8 cellular contexts compared by ENCODE assay signal in the genomic region with DNA sequence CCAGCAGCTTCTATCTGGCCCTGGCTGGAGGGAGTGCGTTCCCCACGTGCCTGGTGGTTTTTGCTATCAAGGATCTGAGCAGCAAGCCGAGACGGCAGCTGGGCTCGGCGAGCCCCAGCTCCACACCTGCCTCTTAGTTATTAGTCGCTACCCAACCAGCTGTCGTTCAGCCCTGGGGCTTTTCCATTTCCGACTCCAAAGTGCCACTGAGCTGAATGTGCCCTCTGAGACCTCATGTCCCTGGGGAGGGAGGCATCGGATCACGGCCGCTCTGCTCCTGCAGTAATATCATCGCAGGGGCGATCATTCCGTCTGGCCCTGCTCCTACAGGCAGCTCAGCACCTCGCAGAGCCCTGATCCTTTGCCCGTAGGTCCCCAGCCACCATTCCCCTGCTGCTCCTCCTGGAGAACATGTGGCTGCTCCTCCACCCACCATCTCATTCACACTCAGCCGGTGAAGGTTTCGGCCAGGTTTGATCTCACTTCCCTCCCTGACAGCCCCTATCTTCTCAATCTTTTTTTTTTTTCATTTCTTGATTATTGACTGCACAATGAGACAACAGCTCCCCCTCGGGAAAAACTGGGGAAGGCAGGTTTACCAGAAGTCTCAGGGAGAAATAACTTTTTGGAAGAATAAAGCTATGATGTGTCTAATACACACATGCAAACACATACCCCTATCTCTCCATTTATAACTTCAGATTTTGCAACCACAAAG.
DNase-seq lines count a peak whose midpoint lies in the region; ATAC-seq, FAIRE-seq and TF ChIP-seq lines count a peak whose summit lies in the region.

No MANE protein-coding gene starts in this region.

- H2BK15ac ChIP-seq in mesendoderm (replicated peaks; ENCODE audit: low read depth): no peak overlapping the region

- H3K27me3 ChIP-seq in SK-N-SH (ENCODE audit: insufficient read depth) (no peaks in the 10 kb centered on the region), mesendoderm (ENCODE audit: insufficient read depth, low read length, poor library complexity) (no peaks in the 10 kb centered on the region), gastroesophageal sphincter (no peaks in the 10 kb centered on the region)

- H3K36me3 ChIP-seq in SK-N-SH (replicated peaks in 1 of 2; ENCODE audit: control insufficient read depth in 1 of 2, insufficient read depth in 2 of 2, low read length in 1 of 2) (peaks cover 10 to 31% of the 10 kb centered on the region in 2 experiments), kidney (ENCODE audit: control insufficient read depth in 1 of 2, insufficient read depth in 2 of 2, low read length in 2 of 2) (peaks cover 3 to 6% of the 10 kb centered on the region in 2 donors), mesendoderm (ENCODE audit: control insufficient read depth, insufficient read depth, low read length) (no peaks in the 10 kb centered on the region), gastroesophageal sphincter (peaks cover 0 to 36% of the 10 kb centered on the region in 2 donors)

- H3K4me1 ChIP-seq in SK-N-SH (ENCODE audit: control insufficient read depth in 1 of 2, insufficient read depth in 2 of 2, low read depth in 1 of 2, low read length in 1 of 2): peaks cover 8 to 38% of the 10 kb centered on the region in 2 experiments
- no peaks in the 10 kb centered on the region for H3K4me1 ChIP-seq in kidney (ENCODE audit: control insufficient read depth in 1 of 2, insufficient read depth in 1 of 2, low read depth in 1 of 2, low read length in 2 of 2)
- H3K4me1 ChIP-seq in mesendoderm (ENCODE audit: control insufficient read depth, low read depth, low read length): no peaks in the 10 kb centered on the region
- no peaks in the 10 kb centered on the region for H3K4me1 ChIP-seq in gastroesophageal sphincter

- H3K4ac ChIP-seq in mesendoderm (ENCODE audit: low read depth, low read length): no peak overlapping the region

- peaks cover 4% of the 10 kb centered on the region for H3F3A ChIP-seq in SK-N-SH (replicated peaks; ENCODE audit: insufficient read depth)

- intact Hi-C loops in kidney (cut with DNase I): no loop called here

- WGBS in SK-N-SH (ENCODE audit: low lambda C conversion rate): 75% methylated on average over 12 of the region's 20 CpGs
- WGBS in mesendoderm (ENCODE audit: extremely low coverage, insufficient coverage, low lambda C conversion rate): no CpG with 5 or more reads among the region's 20 CpGs
- WGBS in gastroesophageal sphincter (ENCODE audit: low coverage in 1 of 2), 2 donors: 60 to 78% methylated on average over 2 to 8 of the region's 20 CpGs

- H4K5ac ChIP-seq in mesendoderm (ENCODE audit: low read length): no peak overlapping the region

- no peak overlapping the region for H3K56ac ChIP-seq in mesendoderm (ENCODE audit: low read length)

- H3K18ac ChIP-seq in mesendoderm (ENCODE audit: low read length): no peak overlapping the region

- no peaks in the 10 kb centered on the region for H3K9me2 ChIP-seq in SK-N-SH

- H2BK5ac ChIP-seq in mesendoderm (ENCODE audit: low read length): no peak overlapping the region

- H3K9ac ChIP-seq in SK-N-SH: no peak overlapping the region
- no peak overlapping the region for H3K9ac ChIP-seq in kidney (ENCODE audit: low read length in 2 of 2)
- no peak overlapping the region for H3K9ac ChIP-seq in mesendoderm (ENCODE audit: low read length)

- H3K23ac ChIP-seq in mesendoderm (ENCODE audit: low read length): no peak overlapping the region

- peak overlapping the region in 1 of 2 experiments; percentile 78; a peak in 2 of 4 replicates for H3K27ac ChIP-seq in SK-N-SH (ENCODE audit: low read depth in 2 of 2, low read length in 1 of 2)
- H3K27ac ChIP-seq in kidney (ENCODE audit: low read depth in 2 of 2, low read length in 2 of 2): no peak overlapping the region
- no peak overlapping the region for H3K27ac ChIP-seq in mesendoderm (ENCODE audit: low read depth, low read length)
- H3K27ac ChIP-seq in gastroesophageal sphincter: no peak overlapping the region

- no peak overlapping the region for H2AFZ ChIP-seq in SK-N-SH (ENCODE audit: low read depth)

- no peak for ATAC-seq in GM18858 (IDR thresholded peaks at IDR 0.05; ENCODE audit: unreplicated experiment)
- no peak for ATAC-seq in gastroesophageal sphincter

- CTCF ChIA-PET in SK-N-SH (lab: Yijun Ruan, JAX): interaction anchor here (0.6 to 3.9 kb wide), 33 partner anchors 9 to 996 kb away, joined by 3 to 23 read pairs (median 4); no protein-coding TSS in a partner anchor

- TF ChIP-seq EP300 in SK-N-SH (IDR thresholded peaks at IDR 0.05; ENCODE audit: borderline replicate concordance in 1 of 2, low read depth in 1 of 2, low read length in 1 of 2) (peak in 1 of 2 experiments; percentile 24; a peak in 1 of 4 replicates), gastroesophageal sphincter (IDR thresholded peaks at IDR 0.05) (no peak)

- peak; percentile 43; the same call in 1 of the 2 replicates for TF ChIP-seq CTCF in LNCAP (IDR thresholded peaks at IDR 0.05)
- TF ChIP-seq CTCF in SK-N-SH (IDR thresholded peaks at IDR 0.05): peak; percentile 55
- TF ChIP-seq CTCF in kidney (IDR thresholded peaks at IDR 0.05; ENCODE audit: borderline replicate concordance, extremely low read depth, insufficient read depth): peak; percentile 31
- no peak for TF ChIP-seq CTCF in gastroesophageal sphincter (IDR thresholded peaks at IDR 0.05)

- no peak for FAIRE-seq in kidney (lab: Jason Lieb, UNC)

- DNase-seq in AG08395 (ENCODE audit: low spot score) (peak; percentile 34), SK-N-SH (peak; percentile 83), kidney (no peak), NOMO-1 (lab: John Stamatoyannopoulos, UW; ENCODE audit: unreplicated experiment in 2 of 2) (no peak), mesendoderm (no peak)

- H3K4me2 ChIP-seq in SK-N-SH (no peak overlapping the region), mesendoderm (ENCODE audit: low read length) (no peak overlapping the region)

- H2AK5ac ChIP-seq in mesendoderm (ENCODE audit: low read length): no peak overlapping the region

- H3K79me2 ChIP-seq in SK-N-SH (ENCODE audit: insufficient read depth) (peaks cover 64% of the 10 kb centered on the region), mesendoderm (ENCODE audit: control insufficient read depth, insufficient read depth, low read length) (no peaks in the 10 kb centered on the region)

- peak overlapping the region in 1 of 2 experiments; percentile 7; a peak in 1 of 4 replicates for H3K4me3 ChIP-seq in SK-N-SH (ENCODE audit: low read depth in 2 of 2, low read length in 1 of 2)
- H3K4me3 ChIP-seq in kidney (ENCODE audit: low read length in 2 of 2): peak overlapping the region; percentile 27 to 32
- no peak overlapping the region for H3K4me3 ChIP-seq in mesendoderm (ENCODE audit: low read length)
- no peak overlapping the region for H3K4me3 ChIP-seq in gastroesophageal sphincter

- TF ChIP-seq POLR2A in gastroesophageal sphincter (IDR thresholded peaks at IDR 0.05): no peak

- peak; percentile 63 for TF ChIP-seq RAD21 in SK-N-SH (IDR thresholded peaks at IDR 0.05; ENCODE audit: low read length)

- POLR2A ChIA-PET in SK-N-SH (lab: Yijun Ruan, JAX): interaction anchor here (0.8 to 1.4 kb wide), 3 partner anchors 14 to 129 kb away, joined by 4 to 5 read pairs (median 5); no protein-coding TSS in a partner anchor

- peaks cover 22% of the 10 kb centered on the region for H4K20me1 ChIP-seq in SK-N-SH (ENCODE audit: insufficient read depth)

- H4K8ac ChIP-seq in mesendoderm (ENCODE audit: low read depth, low read length): no peak overlapping the region

- H3K9me3 ChIP-seq in SK-N-SH: no peaks in the 10 kb centered on the region
- no peaks in the 10 kb centered on the region for H3K9me3 ChIP-seq in kidney (ENCODE audit: control insufficient read depth in 1 of 2, low read length in 2 of 2)
- no peaks in the 10 kb centered on the region for H3K9me3 ChIP-seq in gastroesophageal sphincter

- no peak overlapping the region for H2BK120ac ChIP-seq in mesendoderm (ENCODE audit: low read depth, low read length)

- no peaks in the 10 kb centered on the region for H3K79me1 ChIP-seq in mesendoderm (ENCODE audit: low read length)

TF ChIP-seq in SK-N-SH, 30 proteins besides CTCF, POLR2A, EP300 and RAD21 (continues in another document):
- TF ChIP-seq FOXJ3 (CRISPR knock-in tag; IDR thresholded peaks at IDR 0.05): 0 out of 2 replicates have a peak, but pooled peaks have one; percentile 59
- TF ChIP-seq, protein P1, sequence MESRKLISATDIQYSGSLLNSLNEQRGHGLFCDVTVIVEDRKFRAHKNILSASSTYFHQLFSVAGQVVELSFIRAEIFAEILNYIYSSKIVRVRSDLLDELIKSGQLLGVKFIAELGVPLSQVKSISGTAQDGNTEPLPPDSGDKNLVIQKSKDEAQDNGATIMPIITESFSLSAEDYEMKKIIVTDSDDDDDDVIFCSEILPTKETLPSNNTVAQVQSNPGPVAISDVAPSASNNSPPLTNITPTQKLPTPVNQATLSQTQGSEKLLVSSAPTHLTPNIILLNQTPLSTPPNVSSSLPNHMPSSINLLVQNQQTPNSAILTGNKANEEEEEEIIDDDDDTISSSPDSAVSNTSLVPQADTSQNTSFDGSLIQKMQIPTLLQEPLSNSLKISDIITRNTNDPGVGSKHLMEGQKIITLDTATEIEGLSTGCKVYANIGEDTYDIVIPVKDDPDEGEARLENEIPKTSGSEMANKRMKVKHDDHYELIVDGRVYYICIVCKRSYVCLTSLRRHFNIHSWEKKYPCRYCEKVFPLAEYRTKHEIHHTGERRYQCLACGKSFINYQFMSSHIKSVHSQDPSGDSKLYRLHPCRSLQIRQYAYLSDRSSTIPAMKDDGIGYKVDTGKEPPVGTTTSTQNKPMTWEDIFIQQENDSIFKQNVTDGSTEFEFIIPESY (IDR thresholded peaks at IDR 0.05; ENCODE audit: borderline replicate concordance, low read depth): no peak
- no peak for TF ChIP-seq NRF1 (IDR thresholded peaks at IDR 0.05; ENCODE audit: low read depth, low read length)
- TF ChIP-seq, protein P2, sequence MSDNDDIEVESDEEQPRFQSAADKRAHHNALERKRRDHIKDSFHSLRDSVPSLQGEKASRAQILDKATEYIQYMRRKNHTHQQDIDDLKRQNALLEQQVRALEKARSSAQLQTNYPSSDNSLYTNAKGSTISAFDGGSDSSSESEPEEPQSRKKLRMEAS (IDR thresholded peaks at IDR 0.05; ENCODE audit: low read depth): no peak
- TF ChIP-seq POLR2AphosphoS5 (IDR thresholded peaks at IDR 0.05; ENCODE audit: low read depth, low read length): no peak
- TF ChIP-seq, protein P3, sequence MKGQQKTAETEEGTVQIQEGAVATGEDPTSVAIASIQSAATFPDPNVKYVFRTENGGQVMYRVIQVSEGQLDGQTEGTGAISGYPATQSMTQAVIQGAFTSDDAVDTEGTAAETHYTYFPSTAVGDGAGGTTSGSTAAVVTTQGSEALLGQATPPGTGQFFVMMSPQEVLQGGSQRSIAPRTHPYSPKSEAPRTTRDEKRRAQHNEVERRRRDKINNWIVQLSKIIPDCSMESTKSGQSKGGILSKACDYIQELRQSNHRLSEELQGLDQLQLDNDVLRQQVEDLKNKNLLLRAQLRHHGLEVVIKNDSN (IDR thresholded peaks at IDR 0.05; ENCODE audit: borderline replicate concordance, low read depth): no peak
- no peak for TF ChIP-seq SIN3A (IDR thresholded peaks at IDR 0.05; ENCODE audit: borderline replicate concordance, low read depth, low read length)
- TF ChIP-seq RXRA (IDR thresholded peaks at IDR 0.05; ENCODE audit: borderline replicate concordance, low read depth): no peak
- peak; percentile 19 for TF ChIP-seq CHD2 (IDR thresholded peaks at IDR 0.05; ENCODE audit: low read length, partially characterized antibody)
- no peak for TF ChIP-seq NFIC (IDR thresholded peaks at IDR 0.05; ENCODE audit: borderline replicate concordance)

Comparison
In these comparisons a context has a peak if more than half of its experiments do, and no peak if none do; other contexts are left out.
1. DNase-seq: peak in AG08395 (single experiment) and SK-N-SH (single experiment); none in kidney (single experiment), NOMO-1 (0 of 2) and mesendoderm (single experiment).
2. CTCF ChIP-seq: peak in LNCAP (single experiment), SK-N-SH (single experiment) and kidney (single experiment); none in gastroesophageal sphincter (0 of 4).
3. H3K4me3 ChIP-seq: peak in kidney (2 of 2); none in mesendoderm (single experiment) and gastroesophageal sphincter (0 of 2).